ENCODE assay signal across 26 cellular contexts in the genomic region with DNA sequence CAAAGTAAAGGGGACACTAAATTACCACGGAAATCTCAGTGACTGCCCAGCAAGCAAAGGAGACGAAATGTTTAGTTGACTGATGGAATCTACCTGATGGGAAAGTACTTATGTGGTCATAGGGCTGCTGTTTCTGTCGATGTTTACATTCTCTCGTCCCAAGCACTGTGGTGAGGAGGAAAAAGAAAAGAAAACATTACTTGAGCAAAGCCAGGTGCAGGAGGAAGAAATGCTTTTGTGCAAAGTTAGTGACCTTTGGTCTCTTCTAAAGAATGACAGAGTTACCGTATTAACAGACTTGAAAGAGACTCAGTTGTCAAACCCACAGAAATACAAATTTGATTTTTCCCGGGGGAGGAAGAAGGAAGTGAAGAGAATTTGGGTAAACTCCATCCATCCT. TPM values are rescaled to one million over a fixed set of nuclear protein-coding genes. Genes with fewer than 3 reads are reported as not detected.
DNase-seq lines count a peak whose midpoint lies in the region; ATAC-seq, FAIRE-seq and TF ChIP-seq lines count a peak whose summit lies in the region.
"Had no signal": no experiment of that assay in that cellular context is flagged by ENCODE, and none has a peak within 500 bp of the region (broad histone marks: within the 10 kb centered on the region; RNA-seq: fewer than 3 reads in every experiment).

No MANE protein-coding gene starts in this region.

- TF ChIP-seq EP300 in esophagus muscularis mucosa (IDR thresholded peaks at IDR 0.05), result no peak

- no peaks in the 10 kb centered on the region for H3K27me3 Mint-ChIP-seq in activated CD4-positive, alpha-beta T cell treated with anti-CD3 and anti-CD28 coated beads for 36 hours
- H3K27me3 Mint-ChIP-seq: CD4-positive, alpha-beta T cell; central memory CD8-positive, alpha-beta T cell had no signal

- FAIRE-seq in small intestine (lab: Jason Lieb, UNC), result no peak
- FAIRE-seq: H54, keratinocyte had no signal

- H3K36me3 ChIP-seq in left lung (peaks cover 0 to 59% of the 10 kb centered on the region in 2 donors), small intestine (ENCODE audit: control insufficient read depth in 2 of 2, insufficient read depth in 2 of 2, low read length in 2 of 2) (peaks cover 0 to 6% of the 10 kb centered on the region in 2 donors), esophagus muscularis mucosa (peaks cover 10 to 91% (median 43%) of the 10 kb centered on the region in 4 donors)

- no peaks in the 10 kb centered on the region for H3K4me1 Mint-ChIP-seq in activated CD4-positive, alpha-beta T cell treated with anti-CD3 and anti-CD28 coated beads for 36 hours
- H3K4me1 Mint-ChIP-seq: central memory CD8-positive, alpha-beta T cell had no signal

- H3K27ac ChIP-seq in left lung (no peak overlapping the region), small intestine (ENCODE audit: low read depth in 1 of 2, low read length in 1 of 2) (no peak overlapping the region), esophagus muscularis mucosa (replicated peaks in 1 of 4) (no peak overlapping the region)
- H3K27ac ChIP-seq: 22Rv1, dorsolateral prefrontal cortex, skin epidermis, tibial artery had no signal

- POLR2A ChIA-PET in activated CD4-positive, alpha-beta T cell treated with anti-CD3 and anti-CD28 coated beads for 36 hours (lab: Charles Lee), result no interaction called here

- H3K4me3 ChIP-seq in choroid plexus epithelial cell (ENCODE audit: low read depth, low read length) (no peak overlapping the region), left lung (no peak overlapping the region), small intestine (ENCODE audit: low read depth in 1 of 2, low read length in 2 of 2) (no peak overlapping the region), esophagus muscularis mucosa (no peak overlapping the region)
- H3K4me3 ChIP-seq: dorsolateral prefrontal cortex, skin epidermis, tibial artery had no signal

- no peaks in the 10 kb centered on the region for H3K9me3 Mint-ChIP-seq in activated CD4-positive, alpha-beta T cell treated with anti-CD3 and anti-CD28 coated beads for 36 hours (ENCODE audit: low read depth)
- H3K9me3 Mint-ChIP-seq: CD4-positive, alpha-beta T cell; central memory CD8-positive, alpha-beta T cell had no signal

- H3K27me3 ChIP-seq in left lung (no peaks in the 10 kb centered on the region), small intestine (ENCODE audit: control insufficient read depth in 2 of 2, insufficient read depth in 2 of 2, low read length in 2 of 2) (no peaks in the 10 kb centered on the region), esophagus muscularis mucosa (no peaks in the 10 kb centered on the region)
- H3K27me3 ChIP-seq: dorsolateral prefrontal cortex, tibial artery had no signal

- intact Hi-C loops in activated CD4-positive, alpha-beta T cell treated with anti-CD3 and anti-CD28 coated beads for 36 hours (cut with DNase I, micrococcal nuclease), result no loop called here
- intact Hi-C loops in left lung (cut with DNase I), result no loop called here
- intact Hi-C loops in esophagus muscularis mucosa (cut with DNase I), result no loop called here

- DNase-seq in activated CD4-positive, alpha-beta T cell treated with anti-CD3 and anti-CD28 coated beads for 36 hours, result no peak
- DNase-seq in activated CD4-positive, alpha-beta T cell treated with anti-CD3 and anti-CD28 coated beads for 4 hours, result no peak
- peak; percentile 38 for DNase-seq in choroid plexus epithelial cell (ENCODE audit: low read depth)
- no peak for DNase-seq in left lung
- peak; percentile 70 for DNase-seq in small intestine
- no peak for DNase-seq in hypothalamus (lab: John Stamatoyannopoulos, UW)
- DNase-seq in esophagus muscularis mucosa (ENCODE audit: extremely low spot score), result no peak
- DNase-seq: activated CD4-positive, alpha-beta T cell treated with anti-CD3 and anti-CD28 coated beads, Interleukin-2, amount 50 U/mL, for 4 hours; activated naive CD4-positive, alpha-beta T cell treated with anti-CD3 and anti-CD28 coated beads, Interleukin-2, amount 50 U/mL, for 16 hours; anterior cingulate cortex; CD4-positive, alpha-beta T cell; DMS 273 treated with DMSO at 0.1 percent for 48 hours; dorsolateral prefrontal cortex; NCI-H1105; NCI-H1930; NCI-H748 treated with DMSO at 0.1 percent for 48 hours; nucleus accumbens; SW 1271; T1000; tibial artery had no signal

- H3K4me1 ChIP-seq in left lung, result no peaks in the 10 kb centered on the region
- peaks cover 0 to 3% of the 10 kb centered on the region in 2 donors for H3K4me1 ChIP-seq in small intestine (ENCODE audit: control insufficient read depth in 2 of 2, insufficient read depth in 1 of 2, low read depth in 1 of 2, low read length in 1 of 2)
- peaks cover 0 to 4% (median 2%) of the 10 kb centered on the region in 4 donors for H3K4me1 ChIP-seq in esophagus muscularis mucosa
- H3K4me1 ChIP-seq: tibial artery had no signal

- H3K27ac Mint-ChIP-seq in activated CD4-positive, alpha-beta T cell treated with anti-CD3 and anti-CD28 coated beads for 36 hours, result peak overlapping the region; percentile 6
- H3K27ac Mint-ChIP-seq: CD4-positive, alpha-beta T cell had no signal

- no peak for TF ChIP-seq POLR2A in esophagus muscularis mucosa (IDR thresholded peaks at IDR 0.05; ENCODE audit: low read depth)

- TF ChIP-seq CTCF in choroid plexus epithelial cell (conservative IDR thresholded peaks at IDR 0.05; ENCODE audit: low read depth, low read length), result no peak
- TF ChIP-seq CTCF in left lung (IDR thresholded peaks at IDR 0.05), result no peak
- no peak for TF ChIP-seq CTCF in esophagus muscularis mucosa (IDR thresholded peaks at IDR 0.05)

- H3K9me3 ChIP-seq in left lung, result no peaks in the 10 kb centered on the region
- no peaks in the 10 kb centered on the region for H3K9me3 ChIP-seq in small intestine (ENCODE audit: control insufficient read depth, low read depth)
- no peaks in the 10 kb centered on the region for H3K9me3 ChIP-seq in esophagus muscularis mucosa
- H3K9me3 ChIP-seq: tibial artery had no signal

- H3K4me3 Mint-ChIP-seq in activated CD4-positive, alpha-beta T cell treated with anti-CD3 and anti-CD28 coated beads for 36 hours, result no peak overlapping the region
- H3K4me3 Mint-ChIP-seq: CD4-positive, alpha-beta T cell; central memory CD8-positive, alpha-beta T cell had no signal

- peaks cover 10% of the 10 kb centered on the region for H3K36me3 Mint-ChIP-seq in activated CD4-positive, alpha-beta T cell treated with anti-CD3 and anti-CD28 coated beads for 36 hours (ENCODE audit: low read depth)

- no peak for ATAC-seq in activated CD4-positive, alpha-beta T cell treated with anti-CD3 and anti-CD28 coated beads for 36 hours
- ATAC-seq in left lung (peak; percentile 34), GM21360 (IDR thresholded peaks at IDR 0.05; ENCODE audit: unreplicated experiment) (no peak)

- 12 to 41% (median 23%) methylated on average over 6 of the region's 6 CpGs for WGBS in small intestine, 3 donors
- WGBS in esophagus muscularis mucosa, result 35% methylated on average over 6 of the region's 6 CpGs

- CTCF ChIA-PET in activated CD4-positive, alpha-beta T cell treated with anti-CD3 and anti-CD28 coated beads for 36 hours (lab: Charles Lee), result no interaction called here

RNA-seq across cellular contexts. Expression of a gene that starts 43.3 kb away (rescaled TPM):
- total RNA-seq in activated CD4-positive, alpha-beta T cell treated with anti-CD3 and anti-CD28 coated beads for 36 hours, result 1 to 10 TPM; 1.7 to 7.8 TPM
- total RNA-seq in left lung (10 to 100 TPM; 11.1 to 15.7 TPM), esophagus muscularis mucosa (10 to 100 TPM; 17.4 to 26.4 (median 19.7) TPM)
- polyA plus RNA-seq in small intestine, result 10 to 100 TPM; 23.6 to 35.6 (median 29.2) TPM

Comparison
In these comparisons a context has a peak if more than half of its experiments do, and no peak if none do; other contexts are left out.
1. DNase-seq: peak in choroid plexus epithelial cell (single experiment) and small intestine (single experiment); none in activated CD4-positive, alpha-beta T cell treated with anti-CD3 and anti-CD28 coated beads for 36 hours (single experiment), activated CD4-positive, alpha-beta T cell treated with anti-CD3 and anti-CD28 coated beads for 4 hours (0 of 2), left lung (0 of 2), hypothalamus (0 of 51) and esophagus muscularis mucosa (single experiment).